ENCODE assay signal across 14 cellular contexts in genomic region chr2:221549143-221549542, GRCh38. TPM values are rescaled to one million over a fixed set of nuclear protein-coding genes. Genes with fewer than 3 reads are reported as not detected.
DNase-seq lines count a peak whose midpoint lies in the region; ATAC-seq and TF ChIP-seq lines count a peak whose summit lies in the region.
"Had no signal": no experiment of that assay in that cellular context is flagged by ENCODE, and none has a peak within 500 bp of the region (broad histone marks: within the 10 kb centered on the region; RNA-seq: fewer than 3 reads in every experiment).

No MANE protein-coding gene starts in this region.

- no peak overlapping the region for H3K27ac Mint-ChIP-seq in WTC11
- H3K27ac Mint-ChIP-seq in activated CD4-positive, alpha-beta memory T cell treated with anti-CD3 and anti-CD28 coated beads, Interleukin-2, amount 10 ng/mL, durations not matched to agents 7 days and 5 days, result no peak overlapping the region
- H3K27ac Mint-ChIP-seq: activated CD8-positive, alpha-beta T cell treated with anti-CD3 and anti-CD28 coated beads for 36 hours had no signal

- no peak overlapping the region for H3K4me3 Mint-ChIP-seq in WTC11
- no peak overlapping the region for H3K4me3 Mint-ChIP-seq in activated CD4-positive, alpha-beta memory T cell treated with anti-CD3 and anti-CD28 coated beads, Interleukin-2, amount 10 ng/mL, durations not matched to agents 7 days and 5 days
- H3K4me3 Mint-ChIP-seq: activated CD8-positive, alpha-beta T cell treated with anti-CD3 and anti-CD28 coated beads for 36 hours had no signal

- ATAC-seq in GM18519 (IDR thresholded peaks at IDR 0.05; ENCODE audit: low FRiP score, unreplicated experiment) (peak; percentile 71), GM21526 (IDR thresholded peaks at IDR 0.05; ENCODE audit: low FRiP score, unreplicated experiment) (peak; percentile 68), HG03135 (IDR thresholded peaks at IDR 0.05; ENCODE audit: unreplicated experiment) (peak; percentile 86), WTC11 (no peak)
- ATAC-seq: activated CD8-positive, alpha-beta T cell treated with anti-CD3 and anti-CD28 coated beads for 36 hours; esophagus mucosa had no signal

- H3K9me3 Mint-ChIP-seq in WTC11, result peaks cover 7% of the 10 kb centered on the region
- no peaks in the 10 kb centered on the region for H3K9me3 Mint-ChIP-seq in activated CD4-positive, alpha-beta memory T cell treated with anti-CD3 and anti-CD28 coated beads, Interleukin-2, amount 10 ng/mL, durations not matched to agents 7 days and 5 days
- H3K9me3 Mint-ChIP-seq: activated CD8-positive, alpha-beta T cell treated with anti-CD3 and anti-CD28 coated beads for 36 hours had no signal

- TF ChIP-seq CTCF in choroid plexus epithelial cell (conservative IDR thresholded peaks at IDR 0.05; ENCODE audit: low read depth, low read length) (no peak), GM13977 (IDR thresholded peaks at IDR 0.05; ENCODE audit: extremely low read depth, insufficient read depth, missing control alignments) (no peak), WTC11 (IDR thresholded peaks at IDR 0.05) (no peak)

- CTCF ChIA-PET in WTC11 (lab: Charles Lee), result no interaction called here
- CTCF ChIA-PET in activated CD4-positive, alpha-beta memory T cell treated with anti-CD3 and anti-CD28 coated beads, Interleukin-2, amount 10 ng/mL, durations not matched to agents 7 days and 5 days (lab: Charles Lee), result no interaction called here

- no peak overlapping the region for H3K4me3 ChIP-seq in choroid plexus epithelial cell (ENCODE audit: low read depth, low read length)
- H3K4me3 ChIP-seq: transverse colon had no signal

- POLR2A ChIA-PET in WTC11 (lab: Charles Lee), result no interaction called here
- POLR2A ChIA-PET in activated CD4-positive, alpha-beta memory T cell treated with anti-CD3 and anti-CD28 coated beads, Interleukin-2, amount 10 ng/mL, durations not matched to agents 7 days and 5 days (lab: Charles Lee), result interaction anchor here (0.5 kb wide), 1 partner anchor 172 kb away, joined by 3 read pairs; no protein-coding TSS in a partner anchor

- in situ Hi-C loops in GM13977 (cut with MboI; ENCODE audit: low pct_unique_long_range_greater_than_20kb, low sequenced_read_pairs, unreplicated experiment), result no loop called here

- H3K27me3 Mint-ChIP-seq in WTC11 (ENCODE audit: low read depth), result peaks cover 6% of the 10 kb centered on the region; the same call in 1 of the 2 replicates
- H3K27me3 Mint-ChIP-seq in activated CD4-positive, alpha-beta memory T cell treated with anti-CD3 and anti-CD28 coated beads, Interleukin-2, amount 10 ng/mL, durations not matched to agents 7 days and 5 days, result no peaks in the 10 kb centered on the region
- H3K27me3 Mint-ChIP-seq: activated CD8-positive, alpha-beta T cell treated with anti-CD3 and anti-CD28 coated beads for 36 hours had no signal

- H3K4me1 Mint-ChIP-seq in WTC11, result peaks cover 46% of the 10 kb centered on the region
- H3K4me1 Mint-ChIP-seq in activated CD4-positive, alpha-beta memory T cell treated with anti-CD3 and anti-CD28 coated beads, Interleukin-2, amount 10 ng/mL, durations not matched to agents 7 days and 5 days, result peaks cover 24% of the 10 kb centered on the region

- peak; percentile 16 for DNase-seq in choroid plexus epithelial cell (ENCODE audit: low read depth)
- DNase-seq in GM13977 (ENCODE audit: low spot score), result no peak
- DNase-seq in WTC11 (ENCODE audit: low spot score), result no peak
- no peak for DNase-seq in activated CD4-positive, alpha-beta memory T cell treated with anti-CD3 and anti-CD28 coated beads, Interleukin-2, amount 10 ng/mL, durations not matched to agents 7 days and 5 days
- no peak for DNase-seq in effector CD8-positive, alpha-beta T cell (lab: John Stamatoyannopoulos, UW)
- DNase-seq: activated CD8-positive, alpha-beta T cell treated with anti-CD3 and anti-CD28 coated beads for 36 hours; brain microvascular endothelial cell; kidney glomerular epithelial cell; Right ventricle myocardium superior; transverse colon had no signal

- H3K36me3 Mint-ChIP-seq in WTC11, result peaks cover 4% of the 10 kb centered on the region; the same call in 1 of the 2 replicates
- peaks cover 5% of the 10 kb centered on the region for H3K36me3 Mint-ChIP-seq in activated CD4-positive, alpha-beta memory T cell treated with anti-CD3 and anti-CD28 coated beads, Interleukin-2, amount 10 ng/mL, durations not matched to agents 7 days and 5 days (ENCODE audit: low read depth)

TF ChIP-seq in WTC11, 78 proteins besides CTCF, POLR2A, EP300 and RAD21:
- TF ChIP-seq ZNF671 (CRISPR knock-in tag; IDR thresholded peaks at IDR 0.05), result no peak
- TF ChIP-seq HMGA2 (CRISPR knock-in tag; IDR thresholded peaks at IDR 0.05), result no peak
- TF ChIP-seq ELF4 (CRISPR knock-in tag; IDR thresholded peaks at IDR 0.05; ENCODE audit: low read depth), result no peak
- TF ChIP-seq E2F5 (CRISPR knock-in tag; IDR thresholded peaks at IDR 0.05), result no peak
- no peak for TF ChIP-seq ZBTB43 (CRISPR knock-in tag; IDR thresholded peaks at IDR 0.05)
- no peak for TF ChIP-seq MXD4 (CRISPR knock-in tag; IDR thresholded peaks at IDR 0.05; ENCODE audit: borderline replicate concordance)
- no peak for TF ChIP-seq CBFB (CRISPR knock-in tag; IDR thresholded peaks at IDR 0.05; ENCODE audit: low read depth)
- no peak for TF ChIP-seq E2F1 (CRISPR knock-in tag; IDR thresholded peaks at IDR 0.05)

RNA-seq across cellular contexts. Expression of gene EPHA4, which starts 23.0 kb away (rescaled TPM):
- 6.7 to 11.0 TPM (median 6.8 TPM) in 3 replicates for total RNA-seq in WTC11 (2021)
- total RNA-seq in activated CD4-positive, alpha-beta memory T cell treated with anti-CD3 and anti-CD28 coated beads, Interleukin-2, amount 10 ng/mL, durations not matched to agents 7 days and 5 days, result 10 to 100 TPM; 11.7 to 11.8 TPM
